In the genomic region with DNA sequence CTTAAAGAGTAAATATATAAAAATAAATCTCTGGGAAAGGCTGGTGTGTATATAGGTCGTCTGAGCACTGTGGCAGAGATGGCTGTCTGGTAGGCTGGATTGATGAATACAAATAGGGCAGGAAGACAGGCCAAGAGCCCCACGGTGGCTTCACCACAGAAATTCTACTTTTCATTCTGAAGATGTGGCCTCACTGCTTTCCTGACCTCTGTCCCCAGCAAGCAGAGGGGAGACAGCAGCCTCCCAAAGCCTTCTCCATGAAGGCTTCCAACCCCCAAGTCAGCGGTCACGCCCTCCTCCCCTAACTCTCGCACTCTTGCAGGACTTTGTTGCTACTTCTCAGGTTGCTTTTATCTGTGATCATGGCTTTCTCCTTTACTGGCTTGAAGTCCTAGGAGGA, we compare ENCODE assay signal across 38 cellular contexts. TPM values are rescaled to one million over a fixed set of nuclear protein-coding genes. Genes with fewer than 3 reads are reported as not detected.
"Had no signal": no experiment of that assay in that cellular context is flagged by ENCODE, and none has a peak within 500 bp of the region (broad histone marks: within the 10 kb centered on the region; RNA-seq: fewer than 3 reads in every experiment).

No MANE protein-coding gene starts in this region.

- H3K9ac ChIP-seq: KMS-11 had no signal

- H3K4me3 ChIP-seq: MG63 had no signal

- H3K27ac ChIP-seq: KMS-11 had no signal

- H3K9me3 ChIP-seq: MG63 had no signal

- H3K4me2 ChIP-seq: KMS-11 had no signal

- H3K36me3 ChIP-seq: MG63 had no signal

- DNase-seq: Kasumi-1, KBM-7, KG1, MG63, MM.1S, MV-4-11, NCI-H1048, NCI-H1092, NCI-H1092 treated with DMSO at 0.1 percent for 48 hours, NCI-H1105, NCI-H1105 treated with DMSO at 0.1 percent for 48 hours, NCI-H1417, NCI-H1417 treated with DMSO at 0.1 percent for 48 hours, NCI-H1436, NCI-H1436 treated with DMSO at 0.1 percent for 48 hours, NCI-H146, NCI-H1694, NCI-H1694 treated with DMSO at 0.1 percent for 48 hours, NCI-H187, NCI-H187 treated with DMSO at 0.1 percent for 48 hours, NCI-H1930, NCI-H2029, NCI-H2029 treated with DMSO at 0.1 percent for 48 hours, NCI-H2081, NCI-H2081 treated with DMSO at 0.1 percent for 48 hours, NCI-H2107, NCI-H2171, NCI-H2171 treated with DMSO at 0.1 percent for 48 hours, NCI-H2227 treated with DMSO at 0.1 percent for 48 hours, NCI-H226, NCI-H345, NCI-H446, NCI-H446 treated with DMSO at 0.1 percent for 48 hours had no signal

RNA-seq across cellular contexts. Expression of a gene that starts 10.6 kb away (rescaled TPM):
- total RNA-seq: LHCN-M2, M059J, MCF 10A, NCI-H460 had no signal

RNA-seq across cellular contexts. Expression of a gene that starts 13.4 kb away (rescaled TPM):
- total RNA-seq: M059J, MCF 10A, NCI-H460 had no signal
